9 cellular contexts compared by ENCODE assay signal in genomic region chr15:85381850-85382751, GRCh38. TPM values are rescaled to one million over a fixed set of nuclear protein-coding genes. Genes with fewer than 3 reads are reported as not detected.
DNase-seq lines count a peak whose midpoint lies in the region; ATAC-seq and TF ChIP-seq lines count a peak whose summit lies in the region.
"Had no signal": no experiment of that assay in that cellular context is flagged by ENCODE, and none has a peak within 500 bp of the region (broad histone marks: within the 10 kb centered on the region; RNA-seq: fewer than 3 reads in every experiment).

No MANE protein-coding gene starts in this region.

- no peak for TF ChIP-seq CTCF in NB4 (IDR thresholded peaks at IDR 0.05; ENCODE audit: low read depth, low read length)

- no peak overlapping the region for H2AFZ ChIP-seq in neuron (ENCODE audit: low read depth, low read length)

- peak overlapping the region; percentile 46 for H3K4me3 ChIP-seq in CD8-positive, alpha-beta memory T cell (ENCODE audit: low read length)
- H3K4me3 ChIP-seq in NB4 (ENCODE audit: low read depth, low read length) (peak overlapping the region; percentile 59), neuron (ENCODE audit: low read length) (peak overlapping the region; percentile 85)
- peak overlapping the region; percentile 72 for H3K4me3 ChIP-seq in effector memory CD4-positive, alpha-beta T cell (ENCODE audit: insufficient read depth, low read depth, low read length, poor library complexity, severe bottlenecking)

- H3K4me1 Mint-ChIP-seq in CD8-positive, alpha-beta memory T cell, result peaks cover 54 to 71% (median 68%) of the 10 kb centered on the region in 3 donors

- ATAC-seq in GM21367 (IDR thresholded peaks at IDR 0.05; ENCODE audit: unreplicated experiment), result no peak

- H3K27me3 Mint-ChIP-seq in CD8-positive, alpha-beta memory T cell, result peaks cover 0 to 2% of the 10 kb centered on the region in 2 donors

- H3K27ac ChIP-seq in CD8-positive, alpha-beta memory T cell (ENCODE audit: low read depth, low read length), result no peak overlapping the region
- peak overlapping the region; percentile 84 for H3K27ac ChIP-seq in effector memory CD4-positive, alpha-beta T cell (ENCODE audit: insufficient read depth, low read length, poor library complexity, severe bottlenecking)

- H3K36me3 ChIP-seq in CD8-positive, alpha-beta memory T cell (ENCODE audit: insufficient read depth, low read length), result no peaks in the 10 kb centered on the region
- H3K36me3 ChIP-seq in effector memory CD4-positive, alpha-beta T cell (ENCODE audit: control insufficient read depth, insufficient read depth, low read length), result no peaks in the 10 kb centered on the region
- H3K36me3 ChIP-seq in neuron (ENCODE audit: insufficient read depth, low read length), result no peaks in the 10 kb centered on the region

- H3K4me3 Mint-ChIP-seq in CD8-positive, alpha-beta memory T cell, result peak overlapping the region; percentile 82 to 93 (median 85)

- peaks cover 0 to 18% (median 0%) of the 10 kb centered on the region in 3 donors for H3K36me3 Mint-ChIP-seq in CD8-positive, alpha-beta memory T cell

- H3K27ac Mint-ChIP-seq in CD8-positive, alpha-beta memory T cell, result peak overlapping the region; percentile 40 to 90 (median 82)

- H3K9me3 ChIP-seq in CD8-positive, alpha-beta memory T cell (ENCODE audit: low read length), result no peaks in the 10 kb centered on the region
- no peaks in the 10 kb centered on the region for H3K9me3 ChIP-seq in effector memory CD4-positive, alpha-beta T cell (ENCODE audit: control insufficient read depth, low read length)
- no peaks in the 10 kb centered on the region for H3K9me3 ChIP-seq in neuron (ENCODE audit: low read length)

- POLR2A ChIA-PET in CD8-positive, alpha-beta memory T cell (lab: Charles Lee), result no interaction called here

- no peaks in the 10 kb centered on the region for H3K27me3 ChIP-seq in CD8-positive, alpha-beta memory T cell (ENCODE audit: insufficient read depth, low read length, poor library complexity, severe bottlenecking)
- H3K27me3 ChIP-seq in effector memory CD4-positive, alpha-beta T cell (replicated peaks; ENCODE audit: control insufficient read depth, insufficient read depth, low read length, poor library complexity, severe bottlenecking), result no peaks in the 10 kb centered on the region
- H3K27me3 ChIP-seq in neuron (ENCODE audit: insufficient read depth, low read length), result no peaks in the 10 kb centered on the region

- no peak for TF ChIP-seq POLR2A in NB4 (IDR thresholded peaks at IDR 0.05; ENCODE audit: extremely low read depth, insufficient read length)

- DNase-seq in CD8-positive, alpha-beta memory T cell, result no peak
- DNase-seq in NB4 (ENCODE audit: low read depth) (peak; percentile 23), SIG-M5 treated with dmso at 0.1 percent for 504 hours (lab: John Stamatoyannopoulos, UW; ENCODE audit: unreplicated experiment) (no peak), NCI-H2029 (lab: John Stamatoyannopoulos, UW) (no peak), AG08396 (ENCODE audit: low spot score) (no peak)
- no peak for DNase-seq in effector memory CD4-positive, alpha-beta T cell
- DNase-seq: T-helper 9 cell had no signal

- no peaks in the 10 kb centered on the region for H3K9me3 Mint-ChIP-seq in CD8-positive, alpha-beta memory T cell

- peaks cover 32% of the 10 kb centered on the region for H3K4me1 ChIP-seq in CD8-positive, alpha-beta memory T cell (ENCODE audit: insufficient read depth, low read length)
- peaks cover 13% of the 10 kb centered on the region for H3K4me1 ChIP-seq in effector memory CD4-positive, alpha-beta T cell (ENCODE audit: control insufficient read depth, insufficient read depth, low read length, poor library complexity, severe bottlenecking)
- peaks cover 12% of the 10 kb centered on the region for H3K4me1 ChIP-seq in neuron (ENCODE audit: insufficient read depth, low read length)

- CTCF ChIA-PET in CD8-positive, alpha-beta memory T cell (lab: Charles Lee), result interaction anchor here (1.1 to 1.5 kb wide), 3 partner anchors 9 to 51 kb away, joined by 3 to 6 read pairs (median 3); no protein-coding TSS in a partner anchor

RNA-seq across cellular contexts. Expression of gene AKAP13, which starts 1.7 kb away (rescaled TPM):
- total RNA-seq in CD8-positive, alpha-beta memory T cell, result 100 to 1,000 TPM; 109 to 113 TPM
- polyA plus RNA-seq in CD8-positive, alpha-beta memory T cell, result 234 TPM
